Comparison of ENCODE assay signal across 18 cellular contexts in genomic region chr14:92558319-92558718, GRCh38. TPM values are rescaled to one million over a fixed set of nuclear protein-coding genes. Genes with fewer than 3 reads are reported as not detected.
A peak's percentile ranks its signal among the peaks of the same experiment; 100 is the strongest.
DNase-seq lines count a peak whose midpoint lies in the region; ATAC-seq, FAIRE-seq and TF ChIP-seq lines count a peak whose summit lies in the region.
"Had no signal": no experiment of that assay in that cellular context is flagged by ENCODE, and none has a peak within 500 bp of the region (broad histone marks: within the 10 kb centered on the region; RNA-seq: fewer than 3 reads in every experiment).

No MANE protein-coding gene starts in this region.

- peak overlapping the region; percentile 77 for H3K27ac Mint-ChIP-seq in CD8-positive, alpha-beta T cell
- H3K27ac Mint-ChIP-seq in T-helper 2 cell treated with Interferon-gamma antibody and Interleukin-4, amounts not matched to agents 5 μg/mL and 100 μg/mL, for 36 hours, result no peak overlapping the region
- H3K27ac Mint-ChIP-seq: H9 had no signal

- H3K4me3 ChIP-seq in SK-N-SH (ENCODE audit: low read depth in 2 of 2, low read length in 1 of 2), result no peak overlapping the region
- H3K4me3 ChIP-seq in CD8-positive, alpha-beta T cell (ENCODE audit: low read depth, low read length), result no peak overlapping the region
- no peak overlapping the region for H3K4me3 ChIP-seq in K562

- in situ Hi-C loops in K562 (cut with MboI), result no loop called here

- TF ChIP-seq EP300 in SK-N-SH (IDR thresholded peaks at IDR 0.05; ENCODE audit: borderline replicate concordance in 1 of 2, low read depth in 1 of 2, low read length in 1 of 2) (no peak), K562 (IDR thresholded peaks at IDR 0.05; ENCODE audit: low read length) (no peak)

- H3K27ac ChIP-seq in SK-N-SH (ENCODE audit: low read depth in 2 of 2, low read length in 1 of 2) (no peak overlapping the region), K562 (ENCODE audit: extremely low read depth, low read depth, low read length) (no peak overlapping the region)
- no peak overlapping the region for H3K27ac ChIP-seq in CD8-positive, alpha-beta T cell (ENCODE audit: low read depth, low read length)
- H3K27ac ChIP-seq: 22Rv1, KMS-11 had no signal

- BruUV-seq in K562 (replicated peaks; lab: Mats Ljungman, UMichigan), result no TSS peak

- H3K4me3 Mint-ChIP-seq in CD8-positive, alpha-beta T cell, result no peak overlapping the region
- H3K4me3 Mint-ChIP-seq in T-helper 2 cell treated with Interferon-gamma antibody and Interleukin-4, amounts not matched to agents 5 μg/mL and 100 μg/mL, for 36 hours, result peak overlapping the region; percentile 33
- H3K4me3 Mint-ChIP-seq: H9 had no signal

- H3K9ac ChIP-seq in SK-N-SH (no peak overlapping the region), K562 (ENCODE audit: insufficient read depth in 1 of 2, low read depth in 2 of 2, low read length in 2 of 2) (no peak overlapping the region)
- H3K9ac ChIP-seq: KMS-11 had no signal

- no peak for FAIRE-seq in K562 (lab: Jason Lieb, UNC)

- H4K20me1 ChIP-seq in SK-N-SH (ENCODE audit: insufficient read depth) (no peaks in the 10 kb centered on the region), K562 (replicated peaks; ENCODE audit: control insufficient read depth, insufficient read depth, low read length) (no peaks in the 10 kb centered on the region)

- no peak overlapping the region for H3K4me2 ChIP-seq in SK-N-SH
- H3K4me2 ChIP-seq in K562 (ENCODE audit: insufficient read depth, low read length), result no peak overlapping the region
- H3K4me2 ChIP-seq: KMS-11 had no signal

- no peak for TF ChIP-seq POLR2A in K562 (conservative IDR thresholded peaks at IDR 0.05)

- 31% methylated on average over 1 of the region's 1 CpG for WGBS in SK-N-SH (ENCODE audit: low lambda C conversion rate)
- WGBS in K562 (ENCODE audit: insufficient coverage, low coverage, missing lambda C conversion rate), result 0% methylated on average over 1 of the region's 1 CpG

- H3K9me3 ChIP-seq in SK-N-SH (no peaks in the 10 kb centered on the region), K562 (replicated peaks; ENCODE audit: control insufficient read depth, insufficient read depth, low read depth, low read length) (no peaks in the 10 kb centered on the region)
- no peaks in the 10 kb centered on the region for H3K9me3 ChIP-seq in CD8-positive, alpha-beta T cell (ENCODE audit: low read length)
- H3K9me3 ChIP-seq: BE2C had no signal

- no peaks in the 10 kb centered on the region for H3K9me2 ChIP-seq in SK-N-SH

- ATAC-seq in SK-N-SH treated with all-trans-retinoic acid at 6 μM for 48 hours, result no peak
- no peak for ATAC-seq in CD8-positive, alpha-beta T cell
- no peak for ATAC-seq in K562
- ATAC-seq in HG03571 (IDR thresholded peaks at IDR 0.05; ENCODE audit: unreplicated experiment), result no peak
- ATAC-seq: Panc1 had no signal

- no peaks in the 10 kb centered on the region for H3K9me1 ChIP-seq in K562 (ENCODE audit: control insufficient read depth, insufficient read depth, low read length)

- H3K36me3 ChIP-seq in SK-N-SH (replicated peaks in 1 of 2; ENCODE audit: control insufficient read depth in 1 of 2, insufficient read depth in 2 of 2, low read length in 1 of 2), result peaks cover 14 to 17% of the 10 kb centered on the region in 2 experiments
- no peaks in the 10 kb centered on the region for H3K36me3 ChIP-seq in CD8-positive, alpha-beta T cell (ENCODE audit: insufficient read depth, low read length)
- H3K36me3 ChIP-seq in K562 (ENCODE audit: control insufficient read depth, insufficient read depth, low read length), result no peaks in the 10 kb centered on the region
- H3K36me3 ChIP-seq: BE2C had no signal

- H3K36me3 Mint-ChIP-seq in CD8-positive, alpha-beta T cell, result peaks cover 37% of the 10 kb centered on the region
- no peaks in the 10 kb centered on the region for H3K36me3 Mint-ChIP-seq in T-helper 2 cell treated with Interferon-gamma antibody and Interleukin-4, amounts not matched to agents 5 μg/mL and 100 μg/mL, for 36 hours (ENCODE audit: low read depth)

- H3K4me1 Mint-ChIP-seq in CD8-positive, alpha-beta T cell (ENCODE audit: low read depth), result peaks cover 83% of the 10 kb centered on the region
- H3K4me1 Mint-ChIP-seq in T-helper 2 cell treated with Interferon-gamma antibody and Interleukin-4, amounts not matched to agents 5 μg/mL and 100 μg/mL, for 36 hours (ENCODE audit: low read depth), result peaks cover 53% of the 10 kb centered on the region

- no peak overlapping the region for H2AFZ ChIP-seq in SK-N-SH (ENCODE audit: low read depth)
- H2AFZ ChIP-seq in K562 (ENCODE audit: low read depth, low read length), result no peak overlapping the region

- no peaks in the 10 kb centered on the region for H3K27me3 Mint-ChIP-seq in CD8-positive, alpha-beta T cell (ENCODE audit: low read depth)
- peaks cover 44% of the 10 kb centered on the region for H3K27me3 Mint-ChIP-seq in T-helper 2 cell treated with Interferon-gamma antibody and Interleukin-4, amounts not matched to agents 5 μg/mL and 100 μg/mL, for 36 hours (ENCODE audit: low read depth)

- H3K27me3 ChIP-seq in SK-N-SH (ENCODE audit: insufficient read depth) (no peaks in the 10 kb centered on the region), K562 (ENCODE audit: control insufficient read depth in 2 of 2, insufficient read depth in 2 of 2, low read length in 2 of 2) (peaks cover 0 to 16% of the 10 kb centered on the region in 2 experiments; a peak in 2 of 5 replicates)
- no peaks in the 10 kb centered on the region for H3K27me3 ChIP-seq in CD8-positive, alpha-beta T cell (ENCODE audit: insufficient read depth, low read length)
- H3K27me3 ChIP-seq: BE2C had no signal

- DNase-seq in SK-N-SH (no peak), K562 (ENCODE audit: extremely low read depth in 1 of 4, low spot score in 3 of 4) (no peak), NCI-H1436 (lab: John Stamatoyannopoulos, UW) (no peak)
- no peak for DNase-seq in CD8-positive, alpha-beta T cell
- DNase-seq in T-helper 2 cell treated with Interferon-gamma antibody and Interleukin-4, amounts not matched to agents 5 μg/mL and 100 μg/mL, for 36 hours (ENCODE audit: low spot score), result peak; percentile 46
- DNase-seq in activated T-cell treated with anti-CD3 and anti-CD28 coated beads, Interleukin-2, amount 50 U/mL, for 48 hours, result no peak
- DNase-seq: BE2C, GDM1, H9, NCI-H1048, NCI-H146, NCI-H2081, NCI-H510A had no signal

- peaks cover 0 to 2% of the 10 kb centered on the region in 2 experiments; a peak in 1 of 4 replicates for H3K4me1 ChIP-seq in SK-N-SH (ENCODE audit: control insufficient read depth in 1 of 2, insufficient read depth in 2 of 2, low read depth in 1 of 2, low read length in 1 of 2)
- H3K4me1 ChIP-seq in CD8-positive, alpha-beta T cell (ENCODE audit: insufficient read depth, low read length), result peaks cover 58% of the 10 kb centered on the region
- H3K4me1 ChIP-seq in K562 (replicated peaks in 1 of 2; ENCODE audit: control insufficient read depth in 2 of 2, insufficient read depth in 2 of 2, low read length in 2 of 2), result no peaks in the 10 kb centered on the region
- H3K4me1 ChIP-seq: BE2C had no signal

- TF ChIP-seq CTCF in SK-N-SH (IDR thresholded peaks at IDR 0.05), result 0 out of 2 replicates have a peak, but pooled peaks have one; percentile 7
- TF ChIP-seq CTCF in CD8-positive, alpha-beta T cell (IDR thresholded peaks at IDR 0.05), result no peak
- no peak for TF ChIP-seq CTCF in K562 (IDR thresholded peaks at IDR 0.05 in 2 of 3, conservative IDR thresholded peaks at IDR 0.05 in 1 of 3; ENCODE audit: insufficient read depth in 2 of 3, low read depth in 1 of 3, low read length in 3 of 3)

- H3K79me2 ChIP-seq in SK-N-SH (ENCODE audit: insufficient read depth) (no peaks in the 10 kb centered on the region), K562 (ENCODE audit: control insufficient read depth, insufficient read depth, low read length) (no peaks in the 10 kb centered on the region)

- TF ChIP-seq RAD21 in SK-N-SH (IDR thresholded peaks at IDR 0.05; ENCODE audit: low read length) (no peak), K562 (CRISPR knock-in tag; conservative IDR thresholded peaks at IDR 0.05 in 1 of 2, IDR thresholded peaks at IDR 0.05 in 1 of 2) (no peak)

- intact Hi-C loops in CD8-positive, alpha-beta T cell (cut with DNase I, micrococcal nuclease), result no loop called here
- intact Hi-C loops in K562 (cut with micrococcal nuclease), result no loop called here

- POLR2A ChIA-PET in SK-N-SH (lab: Yijun Ruan, JAX) (no interaction called here), K562 (lab: Yijun Ruan, JAX) (interaction anchor here (0.6 kb wide), 1 partner anchor 1931 kb away, joined by 3 read pairs; no protein-coding TSS in a partner anchor)
- POLR2A ChIA-PET in CD8-positive, alpha-beta T cell (lab: Charles Lee), result interaction anchor here (3.2 kb wide), 1 partner anchor 11 kb away, joined by 11 read pairs; no protein-coding TSS in a partner anchor

- peaks cover under 1% of the 10 kb centered on the region for H3F3A ChIP-seq in SK-N-SH (replicated peaks; ENCODE audit: insufficient read depth)

- no peaks in the 10 kb centered on the region for H3K9me3 Mint-ChIP-seq in CD8-positive, alpha-beta T cell
- no peaks in the 10 kb centered on the region for H3K9me3 Mint-ChIP-seq in T-helper 2 cell treated with Interferon-gamma antibody and Interleukin-4, amounts not matched to agents 5 μg/mL and 100 μg/mL, for 36 hours
- H3K9me3 Mint-ChIP-seq: H9 had no signal

- CTCF ChIA-PET in SK-N-SH (lab: Yijun Ruan, JAX), result no interaction called here
- CTCF ChIA-PET in CD8-positive, alpha-beta T cell (lab: Charles Lee), result interaction anchor here (1.1 to 2.6 kb wide), 2 partner anchors 10 to 55 kb away, joined by 4 to 11 read pairs; no protein-coding TSS in a partner anchor
- CTCF ChIA-PET in K562 (lab: Yijun Ruan, JAX; ENCODE audit: low intra/inter-chr PET ratio), result no interaction called here

RNA-seq across cellular contexts. Expression of gene RIN3, which starts 44.7 kb away (rescaled TPM):
- 5.8 and 12.4 TPM in 2 replicates for polyA plus RNA-seq in SK-N-SH (2012; rRNA removed)
- 6.6 and 10.2 TPM in 2 replicates for polyA plus RNA-seq in SK-N-SH (2012; cell fraction: cytosol; rRNA removed)
- polyA plus RNA-seq in SK-N-SH (2012; cell fraction: nucleus; rRNA removed), result 14.2 and 18.0 TPM in 2 replicates
- 10 to 100 TPM; 82.4 to 82.7 TPM for total RNA-seq in CD8-positive, alpha-beta T cell
- 0.23 TPM in 1 of 2 replicates, not detected in the other for total RNA-seq in K562 (2011; cell fraction: chromatin; rRNA removed; ENCODE audit: low replicate concordance)
- not detected in 2 replicates for total RNA-seq in K562 (2011; cell fraction: nucleolus; rRNA removed)
- total RNA-seq in K562 (2011; cell fraction: nucleoplasm; rRNA removed), result not detected in 2 replicates
- not detected in 2 replicates for total RNA-seq in K562 (2014; rRNA removed)
- not detected in 2 replicates for total RNA-seq in K562 (2014; rRNA removed; fragmentation: Illumina TruSeq; extraction: Trizol)
- 0.07 and 0.34 TPM in 2 replicates for total RNA-seq in K562 (2015; rRNA removed; fragmentation: Illumina TruSeq; extraction: Trizol)
- total RNA-seq in K562 (2021), result 0.38 and 0.49 TPM in 2 replicates
- 0.01 and 0.61 TPM in 2 replicates for polyA plus RNA-seq in K562 (2011; rRNA removed)
- polyA plus RNA-seq in K562 (2011; cell fraction: cytosol; rRNA removed), result 0.07 and 0.38 TPM in 2 replicates
- 0.79 TPM in 1 of 2 replicates, not detected in the other for polyA plus RNA-seq in K562 (2011; cell fraction: nucleus; rRNA removed)
- 0.17 and 0.42 TPM in 2 replicates for polyA plus RNA-seq in K562 (2012)
- polyA plus RNA-seq in K562 (2014; fragmentation: Illumina TruSeq; extraction: Trizol), result 0.09 and 0.10 TPM in 2 replicates
- polyA plus RNA-seq in K562 (2014; fragmentation: Nextera tagmentation; extraction: Ambion mirVana), result not detected
- 0.03 TPM in 1 of 2 replicates, not detected in the other for polyA plus RNA-seq in K562 (2014; rRNA removed)
- 1.4 TPM in 1 of 2 replicates, not detected in the other for polyA minus RNA-seq in K562 (2011; rRNA and poly(A)+ RNA removed)
- 2.4 TPM in 1 of 2 replicates, not detected in the other for polyA minus RNA-seq in K562 (2011; cell fraction: cytosol; rRNA and poly(A)+ RNA removed)
- 2.6 TPM in 1 of 2 replicates, not detected in the other for polyA minus RNA-seq in K562 (2011; cell fraction: nucleus; rRNA and poly(A)+ RNA removed)

Comparison
In these comparisons a context has a peak if more than half of its experiments do, and no peak if none do; other contexts are left out.
1. RNA of gene RIN3, which starts 44.7 kb away (total RNA-seq): 82.4 to 82.7 TPM in CD8-positive, alpha-beta T cell; 0.07 to 0.49 TPM in K562; every median in the first group is over 10 times any median in the second.
2. Of the 27 proteins assayed by ChIP-seq in both K562 and SK-N-SH: peak only in K562: none; only in SK-N-SH: CTCF; in both: none; in neither: 26.